In genomic region chr4:89837385-89837995, GRCh38 we compare ENCODE assay signal across 9 cellular contexts. TPM values are rescaled to one million over a fixed set of nuclear protein-coding genes. Genes with fewer than 3 reads are reported as not detected.
DNase-seq lines count a peak whose midpoint lies in the region; ATAC-seq and TF ChIP-seq lines count a peak whose summit lies in the region.
"Had no signal": no experiment of that assay in that cellular context is flagged by ENCODE, and none has a peak within 500 bp of the region (broad histone marks: within the 10 kb centered on the region; RNA-seq: fewer than 3 reads in every experiment).

No MANE protein-coding gene starts in this region.

- H3K36me3 ChIP-seq in mucosa of descending colon (ENCODE audit: low read depth) (no peaks in the 10 kb centered on the region), upper lobe of left lung (no peaks in the 10 kb centered on the region)
- H3K36me3 ChIP-seq: adrenal gland had no signal

- DNase-seq in NOMO-1 (lab: John Stamatoyannopoulos, UW; ENCODE audit: unreplicated experiment in 2 of 2) (peak; percentile 18 to 21), NOMO-1 treated with dmso at 0.1 percent for 144 hours (lab: John Stamatoyannopoulos, UW; ENCODE audit: unreplicated experiment) (no peak), KG1 (lab: John Stamatoyannopoulos, UW) (peak; percentile 47), mucosa of descending colon (peak in 1 of 3 donors; percentile 3), upper lobe of left lung (no peak), NK-92 (lab: John Stamatoyannopoulos, UW; ENCODE audit: unreplicated experiment) (no peak)
- peak; percentile 40 for DNase-seq in activated CD4-positive, alpha-beta memory T cell treated with anti-CD3 and anti-CD28 coated beads, Interleukin-2, amount 10 ng/mL, durations not matched to agents 7 days and 5 days

- H3K36me3 Mint-ChIP-seq in activated CD4-positive, alpha-beta memory T cell treated with anti-CD3 and anti-CD28 coated beads, Interleukin-2, amount 10 ng/mL, durations not matched to agents 7 days and 5 days (ENCODE audit: low read depth), result peaks cover 6% of the 10 kb centered on the region

- H3K4me3 ChIP-seq in mucosa of descending colon (no peak overlapping the region), upper lobe of left lung (peak overlapping the region; percentile 48 to 72 (median 56))

- WGBS in upper lobe of left lung, 2 donors, result 2% methylated on average over 26 to 27 of the region's 30 CpGs

- H3K27me3 ChIP-seq in upper lobe of left lung, result peaks cover 0 to 13% (median 4%) of the 10 kb centered on the region in 4 donors

- no peak for TF ChIP-seq CTCF in mucosa of descending colon (IDR thresholded peaks at IDR 0.05)
- no peak for TF ChIP-seq CTCF in upper lobe of left lung (IDR thresholded peaks at IDR 0.05)

- no peaks in the 10 kb centered on the region for H3K4me1 ChIP-seq in mucosa of descending colon (ENCODE audit: low read depth)
- peaks cover 7 to 22% (median 16%) of the 10 kb centered on the region in 4 donors for H3K4me1 ChIP-seq in upper lobe of left lung

- no peak for TF ChIP-seq EP300 in upper lobe of left lung (IDR thresholded peaks at IDR 0.05)

- peaks cover 54% of the 10 kb centered on the region for H3K27me3 Mint-ChIP-seq in activated CD4-positive, alpha-beta memory T cell treated with anti-CD3 and anti-CD28 coated beads, Interleukin-2, amount 10 ng/mL, durations not matched to agents 7 days and 5 days

- no peaks in the 10 kb centered on the region for H3K9me3 ChIP-seq in mucosa of descending colon
- H3K9me3 ChIP-seq in upper lobe of left lung, result no peaks in the 10 kb centered on the region
- H3K9me3 ChIP-seq: adrenal gland had no signal

- intact Hi-C loops in mucosa of descending colon (cut with DNase I, micrococcal nuclease), result no loop called here

- H3K27ac ChIP-seq in upper lobe of left lung, result peak overlapping the region; percentile 0 to 63 (median 46)

- no peak for TF ChIP-seq POLR2A in upper lobe of left lung (IDR thresholded peaks at IDR 0.05)

- no peak overlapping the region for H3K27ac Mint-ChIP-seq in activated CD4-positive, alpha-beta memory T cell treated with anti-CD3 and anti-CD28 coated beads, Interleukin-2, amount 10 ng/mL, durations not matched to agents 7 days and 5 days

- H3K4me1 Mint-ChIP-seq in activated CD4-positive, alpha-beta memory T cell treated with anti-CD3 and anti-CD28 coated beads, Interleukin-2, amount 10 ng/mL, durations not matched to agents 7 days and 5 days, result peaks cover 33% of the 10 kb centered on the region

- ATAC-seq in esophagus mucosa (peak; percentile 49), mucosa of descending colon (peak; percentile 40), upper lobe of left lung (ENCODE audit: low FRiP score in 2 of 2) (peak; percentile 71 to 74)

- H3K4me3 Mint-ChIP-seq in activated CD4-positive, alpha-beta memory T cell treated with anti-CD3 and anti-CD28 coated beads, Interleukin-2, amount 10 ng/mL, durations not matched to agents 7 days and 5 days, result peak overlapping the region; percentile 74

- POLR2A ChIA-PET in activated CD4-positive, alpha-beta memory T cell treated with anti-CD3 and anti-CD28 coated beads, Interleukin-2, amount 10 ng/mL, durations not matched to agents 7 days and 5 days (lab: Charles Lee), result no interaction called here

- H3K9me3 Mint-ChIP-seq in activated CD4-positive, alpha-beta memory T cell treated with anti-CD3 and anti-CD28 coated beads, Interleukin-2, amount 10 ng/mL, durations not matched to agents 7 days and 5 days, result no peaks in the 10 kb centered on the region

- CTCF ChIA-PET in activated CD4-positive, alpha-beta memory T cell treated with anti-CD3 and anti-CD28 coated beads, Interleukin-2, amount 10 ng/mL, durations not matched to agents 7 days and 5 days (lab: Charles Lee), result no interaction called here

RNA-seq across cellular contexts. Expression of gene SNCA, which starts 0.5 kb away (rescaled TPM):
- total RNA-seq in activated CD4-positive, alpha-beta memory T cell treated with anti-CD3 and anti-CD28 coated beads, Interleukin-2, amount 10 ng/mL, durations not matched to agents 7 days and 5 days, result 10 to 100 TPM; 11.6 to 12.2 TPM
- 6.5 TPM for total RNA-seq in esophagus mucosa
- 10 to 100 TPM in 1 of 3 donors, 1 to 10 TPM in 1, under 1 TPM in 1; 0.43 to 17.9 (median 3.1) TPM for total RNA-seq in mucosa of descending colon
- 10 to 100 TPM in 5 of 6 donors, 1 to 10 TPM in 1; 6.3 to 15.4 (median 12.1) TPM for total RNA-seq in upper lobe of left lung

RNA-seq across cellular contexts. Expression of gene MMRN1, which starts 57.2 kb away (rescaled TPM):
- 1 to 10 TPM in 1 of 2 experiments, under 1 TPM in 1; 0.90 to 1.2 TPM for total RNA-seq in activated CD4-positive, alpha-beta memory T cell treated with anti-CD3 and anti-CD28 coated beads, Interleukin-2, amount 10 ng/mL, durations not matched to agents 7 days and 5 days
- total RNA-seq in esophagus mucosa, result 6.8 TPM
- 10 to 100 TPM in 2 of 3 donors, 1 to 10 TPM in 1; 8.8 to 40.1 (median 25.2) TPM for total RNA-seq in mucosa of descending colon
- 10 to 100 TPM in 5 of 6 donors, 1 to 10 TPM in 1; 2.1 to 43.3 (median 18.7) TPM for total RNA-seq in upper lobe of left lung

Comparison
In these comparisons a context has a peak if more than half of its experiments do, and no peak if none do; other contexts are left out.
1. DNase-seq: peak in NOMO-1 (2 of 2), KG1 (single experiment) and activated CD4-positive, alpha-beta memory T cell treated with anti-CD3 and anti-CD28 coated beads, Interleukin-2, amount 10 ng/mL, durations not matched to agents 7 days and 5 days (single experiment); none in NOMO-1 treated with dmso at 0.1 percent for 144 hours (single experiment), upper lobe of left lung (0 of 2) and NK-92 (single experiment).
2. Peak in every context shown above with its lines, with median percentiles within 50 percentile points of each other: ATAC-seq.